Comparison of ENCODE assay signal across 24 cellular contexts in the genomic region with DNA sequence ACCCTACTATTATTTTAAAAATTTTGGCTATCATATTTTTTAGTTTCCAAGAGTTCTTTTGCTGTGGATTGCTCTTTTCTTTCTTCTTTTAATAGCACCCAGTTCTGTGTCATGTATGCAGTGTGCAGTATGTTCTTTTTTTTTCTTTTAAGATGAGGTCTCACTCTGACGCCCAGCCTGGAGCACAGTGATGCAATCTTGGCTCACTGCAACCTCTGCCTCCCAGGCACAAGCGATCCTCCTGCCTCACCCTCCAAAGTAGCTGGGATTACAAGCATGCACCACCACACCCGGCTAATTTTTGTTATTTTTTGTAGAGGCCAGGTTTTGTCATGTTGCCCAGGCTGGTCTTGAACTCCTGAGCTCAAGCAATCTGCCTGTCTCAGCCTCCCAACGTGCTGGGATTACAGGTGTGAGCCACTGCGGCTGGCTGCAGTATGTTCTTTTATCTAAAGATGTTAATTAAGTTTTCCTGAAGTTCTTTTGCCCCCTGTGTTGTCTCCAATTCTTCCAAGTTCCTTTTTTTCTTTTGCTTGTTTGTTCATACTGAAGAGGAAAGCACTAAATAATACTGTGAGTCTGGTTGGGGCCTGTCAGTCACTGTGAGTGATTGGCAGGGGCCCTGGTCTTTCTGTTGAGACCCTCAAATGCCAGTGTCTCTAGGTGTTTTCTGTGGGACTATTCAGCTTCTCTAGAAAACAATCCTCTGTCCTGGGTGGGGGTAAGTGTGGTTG. TPM values are rescaled to one million over a fixed set of nuclear protein-coding genes. Genes with fewer than 3 reads are reported as not detected.
DNase-seq lines count a peak whose midpoint lies in the region; ATAC-seq, FAIRE-seq and TF ChIP-seq lines count a peak whose summit lies in the region.
"Had no signal": no experiment of that assay in that cellular context is flagged by ENCODE, and none has a peak within 500 bp of the region (broad histone marks: within the 10 kb centered on the region; RNA-seq: fewer than 3 reads in every experiment).

No MANE protein-coding gene starts in this region.

- H3K27me3 ChIP-seq in right atrium auricular region (no peaks in the 10 kb centered on the region), K562 (ENCODE audit: control insufficient read depth in 2 of 2, insufficient read depth in 2 of 2, low read length in 2 of 2) (peaks cover 28 to 48% of the 10 kb centered on the region in 2 experiments)
- H3K27me3 ChIP-seq: suprapubic skin had no signal

- no TSS peak for BruUV-seq in K562 (replicated peaks; lab: Mats Ljungman, UMichigan)

- intact Hi-C loops in left cardiac atrium (cut with DNase I), result no loop called here
- intact Hi-C loops in K562 (cut with micrococcal nuclease), result no loop called here
- intact Hi-C loops in activated CD4-positive, alpha-beta memory T cell treated with anti-CD3 and anti-CD28 coated beads for 36 hours (cut with micrococcal nuclease), result no loop called here

- H3K4me2 ChIP-seq in K562 (ENCODE audit: insufficient read depth, low read length), result no peak overlapping the region

- DNase-seq in right atrium auricular region (ENCODE audit: low spot score) (peak; percentile 11), left cardiac atrium (no peak), K562 (ENCODE audit: extremely low read depth in 1 of 4, low spot score in 3 of 4) (no peak), fibroblast of the conjunctiva (ENCODE audit: low read depth) (peak; percentile 17), ureter (ENCODE audit: low spot score) (peak; percentile 18), NCI-H2171 (lab: John Stamatoyannopoulos, UW) (no peak), DMS 273 (lab: John Stamatoyannopoulos, UW; ENCODE audit: unreplicated experiment) (no peak)
- DNase-seq in activated CD4-positive, alpha-beta memory T cell treated with anti-CD3 and anti-CD28 coated beads for 36 hours, result no peak
- DNase-seq: activated CD4-positive, alpha-beta T cell treated with anti-CD3 and anti-CD28 coated beads, Interleukin-2, amount 10 ng/mL, durations not matched to agents 7 days and 5 days; erythroblast; KBM-7; NCI-H1092; NCI-H2081; NCI-H524; right cardiac atrium; Right ventricle myocardium superior; T-helper 1 cell had no signal

- H3K79me2 ChIP-seq in K562 (ENCODE audit: control insufficient read depth, insufficient read depth, low read length), result no peaks in the 10 kb centered on the region

- POLR2A ChIA-PET in K562 (lab: Yijun Ruan, JAX), result no interaction called here
- POLR2A ChIA-PET in activated CD4-positive, alpha-beta memory T cell treated with anti-CD3 and anti-CD28 coated beads for 36 hours (lab: Charles Lee), result no interaction called here

- H3K9me3 Mint-ChIP-seq in activated CD4-positive, alpha-beta memory T cell treated with anti-CD3 and anti-CD28 coated beads for 36 hours, result peaks cover 5% of the 10 kb centered on the region

- H3K36me3 ChIP-seq in right atrium auricular region (no peaks in the 10 kb centered on the region), K562 (ENCODE audit: control insufficient read depth, insufficient read depth, low read length) (no peaks in the 10 kb centered on the region)
- H3K36me3 ChIP-seq: suprapubic skin had no signal

- no peaks in the 10 kb centered on the region for H4K20me1 ChIP-seq in K562 (replicated peaks; ENCODE audit: control insufficient read depth, insufficient read depth, low read length)

- H2AFZ ChIP-seq in K562 (ENCODE audit: low read depth, low read length), result no peak overlapping the region

- CTCF ChIA-PET in K562 (lab: Yijun Ruan, JAX; ENCODE audit: low intra/inter-chr PET ratio), result no interaction called here
- CTCF ChIA-PET in activated CD4-positive, alpha-beta memory T cell treated with anti-CD3 and anti-CD28 coated beads for 36 hours (lab: Charles Lee), result interaction anchor here (0.9 kb wide), 1 partner anchor 17 kb away, joined by 4 read pairs; a partner anchor contains a TSS

- TF ChIP-seq EP300 in K562 (IDR thresholded peaks at IDR 0.05; ENCODE audit: low read length), result no peak

- ATAC-seq in left cardiac atrium (no peak), K562 (no peak)
- ATAC-seq: activated naive CD4-positive, alpha-beta T cell treated with anti-CD3 and anti-CD28 coated beads, Interleukin-2, amount 50 U/mL, for 72 hours; right cardiac atrium had no signal

- H3K4me1 ChIP-seq in right atrium auricular region (no peaks in the 10 kb centered on the region), K562 (replicated peaks in 1 of 2; ENCODE audit: control insufficient read depth in 2 of 2, insufficient read depth in 2 of 2, low read length in 2 of 2) (no peaks in the 10 kb centered on the region)

- H3K9me3 ChIP-seq in right atrium auricular region (peaks cover 0 to 14% of the 10 kb centered on the region in 2 donors), K562 (replicated peaks; ENCODE audit: control insufficient read depth, insufficient read depth, low read depth, low read length) (no peaks in the 10 kb centered on the region)

- TF ChIP-seq POLR2A in K562 (conservative IDR thresholded peaks at IDR 0.05), result no peak

- peaks cover 2% of the 10 kb centered on the region for H3K4me1 Mint-ChIP-seq in activated CD4-positive, alpha-beta memory T cell treated with anti-CD3 and anti-CD28 coated beads for 36 hours (ENCODE audit: low read depth)
- H3K4me1 Mint-ChIP-seq: CD14-positive monocyte had no signal

- 0% methylated on average over 5 of the region's 5 CpGs for WGBS in K562 (ENCODE audit: insufficient coverage, low coverage, missing lambda C conversion rate)

- TF ChIP-seq CTCF in right atrium auricular region (IDR thresholded peaks at IDR 0.05), result no peak
- no peak for TF ChIP-seq CTCF in K562 (IDR thresholded peaks at IDR 0.05 in 2 of 3, conservative IDR thresholded peaks at IDR 0.05 in 1 of 3; ENCODE audit: insufficient read depth in 2 of 3, low read depth in 1 of 3, low read length in 3 of 3)

- no peaks in the 10 kb centered on the region for H3K27me3 Mint-ChIP-seq in activated CD4-positive, alpha-beta memory T cell treated with anti-CD3 and anti-CD28 coated beads for 36 hours

- H3K4me3 ChIP-seq in right atrium auricular region, result no peak overlapping the region
- no peak overlapping the region for H3K4me3 ChIP-seq in K562
- H3K4me3 ChIP-seq: suprapubic skin had no signal

- no peak overlapping the region for H3K4me3 Mint-ChIP-seq in activated CD4-positive, alpha-beta memory T cell treated with anti-CD3 and anti-CD28 coated beads for 36 hours
- H3K4me3 Mint-ChIP-seq: activated CD4-positive, alpha-beta T cell treated with anti-CD3 and anti-CD28 coated beads, Interleukin-2, amount 10 ng/mL, durations not matched to agents 7 days and 5 days; brain; CD14-positive monocyte had no signal

- no peaks in the 10 kb centered on the region for H3K9me1 ChIP-seq in K562 (ENCODE audit: control insufficient read depth, insufficient read depth, low read length)

- FAIRE-seq in K562 (lab: Jason Lieb, UNC), result no peak
- FAIRE-seq: GM12891 had no signal

- H3K36me3 Mint-ChIP-seq in activated CD4-positive, alpha-beta memory T cell treated with anti-CD3 and anti-CD28 coated beads for 36 hours, result peaks cover 4% of the 10 kb centered on the region
- H3K36me3 Mint-ChIP-seq: brain, CD14-positive monocyte had no signal

- no peak for TF ChIP-seq RAD21 in K562 (CRISPR knock-in tag; conservative IDR thresholded peaks at IDR 0.05 in 1 of 2, IDR thresholded peaks at IDR 0.05 in 1 of 2)

- no peak overlapping the region for H3K27ac ChIP-seq in right atrium auricular region
- H3K27ac ChIP-seq in K562 (ENCODE audit: extremely low read depth, low read depth, low read length), result no peak overlapping the region
- H3K27ac ChIP-seq: HL-60, suprapubic skin had no signal

- in situ Hi-C loops in K562 (cut with MboI), result no loop called here

- no peak overlapping the region for H3K27ac Mint-ChIP-seq in activated CD4-positive, alpha-beta memory T cell treated with anti-CD3 and anti-CD28 coated beads for 36 hours
- H3K27ac Mint-ChIP-seq: activated CD4-positive, alpha-beta T cell treated with anti-CD3 and anti-CD28 coated beads, Interleukin-2, amount 10 ng/mL, durations not matched to agents 7 days and 5 days had no signal

- H3K9ac ChIP-seq in K562 (ENCODE audit: insufficient read depth in 1 of 2, low read depth in 2 of 2, low read length in 2 of 2), result no peak overlapping the region

RNA-seq across cellular contexts. Expression of a gene that starts 17.5 kb away (rescaled TPM):
- under 1 TPM; 0.43 to 0.70 TPM for total RNA-seq in right atrium auricular region
- under 1 TPM; 0.31 to 0.47 TPM for total RNA-seq in left cardiac atrium
- total RNA-seq in K562 (2011; cell fraction: chromatin; rRNA removed; ENCODE audit: low replicate concordance), result not detected in 2 replicates
- total RNA-seq in K562 (2011; cell fraction: nucleolus; rRNA removed), result not detected in 2 replicates
- not detected in 2 replicates for total RNA-seq in K562 (2011; cell fraction: nucleoplasm; rRNA removed)
- not detected in 2 replicates for total RNA-seq in K562 (2014; rRNA removed)
- total RNA-seq in K562 (2014; rRNA removed; fragmentation: Illumina TruSeq; extraction: Trizol), result not detected in 2 replicates
- not detected in 2 replicates for total RNA-seq in K562 (2015; rRNA removed; fragmentation: Illumina TruSeq; extraction: Trizol)
- not detected in 2 replicates for total RNA-seq in K562 (2021)
- 0.03 TPM in 1 of 2 replicates, not detected in the other for polyA plus RNA-seq in K562 (2011; rRNA removed)
- 0.03 TPM in 2 replicates for polyA plus RNA-seq in K562 (2011; cell fraction: cytosol; rRNA removed)
- polyA plus RNA-seq in K562 (2011; cell fraction: nucleus; rRNA removed), result 0.07 TPM in 1 of 2 replicates, not detected in the other
- 0.09 and 0.14 TPM in 2 replicates for polyA plus RNA-seq in K562 (2012)
- not detected in 2 replicates for polyA plus RNA-seq in K562 (2014; fragmentation: Illumina TruSeq; extraction: Trizol)
- under 1 TPM in 1 of 2 experiments, not detected in 1; 0.07 TPM for polyA plus RNA-seq in K562 (2014; fragmentation: Nextera tagmentation; extraction: Ambion mirVana)
- 0.23 TPM in 1 of 2 replicates, not detected in the other for polyA plus RNA-seq in K562 (2014; rRNA removed)
- not detected in 2 replicates for polyA minus RNA-seq in K562 (2011; rRNA and poly(A)+ RNA removed)
- not detected in 2 replicates for polyA minus RNA-seq in K562 (2011; cell fraction: cytosol; rRNA and poly(A)+ RNA removed)
- polyA minus RNA-seq in K562 (2011; cell fraction: nucleus; rRNA and poly(A)+ RNA removed), result not detected in 2 replicates
- 14.9 TPM for total RNA-seq in ureter
- total RNA-seq in activated CD4-positive, alpha-beta memory T cell treated with anti-CD3 and anti-CD28 coated beads for 36 hours, result 1 to 10 TPM; 4.6 to 5.3 TPM
- total RNA-seq: dermis microvascular lymphatic vessel endothelial cell, Right ventricle myocardium superior had no signal

RNA-seq across cellular contexts. Expression of a gene that starts 54.3 kb away (rescaled TPM):
- total RNA-seq in right atrium auricular region (1 to 10 TPM; 3.9 to 4.0 TPM), left cardiac atrium (1 to 10 TPM; 2.9 to 3.3 TPM), K562 (2014; rRNA removed) (8.5 and 11.8 TPM in 2 replicates), K562 (2014; rRNA removed; fragmentation: Illumina TruSeq; extraction: Trizol) (7.0 and 7.6 TPM in 2 replicates), K562 (2015; rRNA removed; fragmentation: Illumina TruSeq; extraction: Trizol) (7.9 and 8.1 TPM in 2 replicates), K562 (2021) (10.6 and 11.6 TPM in 2 replicates), ureter (6.2 TPM)
- total RNA-seq in K562 (2011; cell fraction: chromatin; rRNA removed; ENCODE audit: low replicate concordance), result 5.5 and 11.9 TPM in 2 replicates
- 11.8 and 16.0 TPM in 2 replicates for total RNA-seq in K562 (2011; cell fraction: nucleolus; rRNA removed)
- 9.7 and 11.1 TPM in 2 replicates for total RNA-seq in K562 (2011; cell fraction: nucleoplasm; rRNA removed)
- polyA plus RNA-seq in K562 (2011; rRNA removed) (6.7 and 11.4 TPM in 2 replicates), K562 (2014; fragmentation: Illumina TruSeq; extraction: Trizol) (12.4 and 12.8 TPM in 2 replicates), K562 (2014; fragmentation: Nextera tagmentation; extraction: Ambion mirVana) (10 to 100 TPM in 1 of 2 experiments, 1 to 10 TPM in 1; 6.3 to 11.4 TPM), K562 (2014; rRNA removed) (7.3 and 7.6 TPM in 2 replicates)
- 13.4 and 13.5 TPM in 2 replicates for polyA plus RNA-seq in K562 (2011; cell fraction: cytosol; rRNA removed)
- polyA plus RNA-seq in K562 (2011; cell fraction: nucleus; rRNA removed), result 5.1 and 5.9 TPM in 2 replicates
- polyA plus RNA-seq in K562 (2012), result 9.6 and 9.8 TPM in 2 replicates
- 11.0 and 13.8 TPM in 2 replicates for polyA minus RNA-seq in K562 (2011; rRNA and poly(A)+ RNA removed)
- 5.7 and 7.2 TPM in 2 replicates for polyA minus RNA-seq in K562 (2011; cell fraction: cytosol; rRNA and poly(A)+ RNA removed)
- 5.8 and 10.2 TPM in 2 replicates for polyA minus RNA-seq in K562 (2011; cell fraction: nucleus; rRNA and poly(A)+ RNA removed)
- 1 to 10 TPM; 5.6 to 5.7 TPM for total RNA-seq in activated CD4-positive, alpha-beta memory T cell treated with anti-CD3 and anti-CD28 coated beads for 36 hours

Comparison
In these comparisons a context has a peak if more than half of its experiments do, and no peak if none do; other contexts are left out.
1. DNase-seq: peak in right atrium auricular region (single experiment), fibroblast of the conjunctiva (single experiment) and ureter (single experiment); none in left cardiac atrium (single experiment), K562 (0 of 4), activated CD4-positive, alpha-beta memory T cell treated with anti-CD3 and anti-CD28 coated beads for 36 hours (single experiment), NCI-H2171 (single experiment) and DMS 273 (single experiment).